ENCODE assay signal across 15 cellular contexts in the genomic region with DNA sequence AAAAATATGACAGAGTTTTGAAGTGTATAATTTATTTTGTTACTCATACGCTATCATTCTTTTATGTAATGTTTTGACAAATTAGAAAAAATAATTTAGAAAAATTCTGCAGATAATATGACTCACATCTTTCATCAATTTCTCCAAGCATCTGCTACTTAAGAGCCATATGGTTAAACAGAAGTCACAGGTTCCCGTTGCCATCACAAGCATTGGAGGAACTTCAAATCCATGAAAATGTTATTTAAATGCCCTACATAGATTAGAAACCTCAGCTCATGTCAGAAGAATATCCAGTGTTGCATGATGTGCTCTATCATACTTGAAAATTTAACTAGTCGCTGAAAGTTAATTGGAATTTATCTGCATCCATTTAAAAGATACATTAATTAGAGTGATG.
DNase-seq lines count a peak whose midpoint lies in the region; ATAC-seq and TF ChIP-seq lines count a peak whose summit lies in the region.
"Had no signal": no experiment of that assay in that cellular context is flagged by ENCODE, and none has a peak within 500 bp of the region (broad histone marks: within the 10 kb centered on the region; RNA-seq: fewer than 3 reads in every experiment).

No MANE protein-coding gene starts in this region.

- H3K4me3 ChIP-seq in PC-3 (ENCODE audit: low read length): no peak overlapping the region
- H3K4me3 ChIP-seq: A549, GM12878, HAP-1 had no signal

- no peaks in the 10 kb centered on the region for H3K4me1 ChIP-seq in PC-3 (ENCODE audit: insufficient read depth, low read length)
- H3K4me1 ChIP-seq: A549, HAP-1 had no signal

- ATAC-seq in PC-3 (peak; percentile 22; the same call in 1 of the 2 replicates), HG03378 (IDR thresholded peaks at IDR 0.05; ENCODE audit: unreplicated experiment) (no peak), GM21423 (IDR thresholded peaks at IDR 0.05; ENCODE audit: unreplicated experiment) (no peak)
- ATAC-seq: A549; CD8-positive, alpha-beta T cell; GM12878; HepG2 had no signal

- POLR2A ChIA-PET in PC-3 (lab: Charles Lee; ENCODE audit: unreplicated experiment): no interaction called here

- intact Hi-C loops in PC-3 (cut with micrococcal nuclease): no loop called here

- H3K4me2 ChIP-seq in PC-3 (ENCODE audit: low read length): no peak overlapping the region
- H3K4me2 ChIP-seq: A549 had no signal

- TF ChIP-seq CTCF in PC-3 (conservative IDR thresholded peaks at IDR 0.05; ENCODE audit: low read depth, low read length): no peak

- DNase-seq in G401 (ENCODE audit: low spot score): peak; percentile 88
- peak; percentile 81 for DNase-seq in NCI-H2171 treated with DMSO at 0.1 percent for 48 hours (lab: John Stamatoyannopoulos, UW)
- no peak for DNase-seq in PC-3
- DNase-seq in pons (ENCODE audit: low spot score): peak; percentile 15
- DNase-seq in UCSD-AML1 (lab: John Stamatoyannopoulos, UW; ENCODE audit: unreplicated experiment): no peak
- DNase-seq in T-helper 1 cell: no peak
- DNase-seq: CD8-positive, alpha-beta T cell; COR-L47; HFFc6 had no signal

- no peaks in the 10 kb centered on the region for H3F3A ChIP-seq in PC-3 (ENCODE audit: low read length, unreplicated experiment)

- CTCF ChIA-PET in PC-3 (lab: Charles Lee): no interaction called here

- no peaks in the 10 kb centered on the region for H3K79me2 ChIP-seq in PC-3 (ENCODE audit: low read length)

- H3K27me3 ChIP-seq in PC-3 (ENCODE audit: low read length): no peaks in the 10 kb centered on the region

- H3K9me3 ChIP-seq in PC-3 (ENCODE audit: low read length): no peaks in the 10 kb centered on the region
- H3K9me3 ChIP-seq: A549, HAP-1 had no signal

- no peaks in the 10 kb centered on the region for H4K20me1 ChIP-seq in PC-3 (ENCODE audit: low read length)

- in situ Hi-C loops in G401 (cut with HindIII; ENCODE audit: low sequenced_read_pairs): no loop called here

- H3K9me2 ChIP-seq in PC-3 (replicated peaks; ENCODE audit: low read length): no peaks in the 10 kb centered on the region

- no peak overlapping the region for H3K27ac ChIP-seq in PC-3 (ENCODE audit: low read length)
- H3K27ac ChIP-seq: A549 had no signal

- no peak overlapping the region for H3K9ac ChIP-seq in PC-3 (ENCODE audit: low read length)

- no peaks in the 10 kb centered on the region for H3K36me3 ChIP-seq in PC-3 (ENCODE audit: low read depth, low read length)
- H3K36me3 ChIP-seq: HAP-1 had no signal

- no peak overlapping the region for H2AFZ ChIP-seq in PC-3 (ENCODE audit: low read length)

- no TSS peak for BruUV-seq in PC-3 (replicated peaks; lab: Mats Ljungman, UMichigan)

Comparison
In these comparisons a context has a peak if more than half of its experiments do, and no peak if none do; other contexts are left out.
1. DNase-seq: peak in G401 (single experiment), NCI-H2171 treated with DMSO at 0.1 percent for 48 hours (single experiment) and pons (single experiment); none in PC-3 (single experiment), UCSD-AML1 (single experiment) and T-helper 1 cell (0 of 5).